Comparison of ENCODE assay signal across 29 cellular contexts in genomic region chr6:85412926-85413325, GRCh38.
"Had no signal": no experiment of that assay in that cellular context is flagged by ENCODE, and none has a peak within 500 bp of the region (broad histone marks: within the 10 kb centered on the region; RNA-seq: fewer than 3 reads in every experiment).

No MANE protein-coding gene starts in this region.

- H3K9me3 Mint-ChIP-seq: activated B cell treated with CpG ODN at 0.5 μM for 24 hours; activated CD4-positive, alpha-beta memory T cell treated with anti-CD3 and anti-CD28 coated beads, Interleukin-2, amount 10 ng/mL, durations not matched to agents 7 days and 5 days; activated naive CD4-positive, alpha-beta T cell treated with anti-CD3 and anti-CD28 coated beads, Interleukin-2, amount 10 ng/mL, durations not matched to agents 7 days and 5 days had no signal

- H3K27me3 ChIP-seq: brain microvascular endothelial cell, SJCRH30 had no signal

- H3K4me1 ChIP-seq: SJCRH30 had no signal

- H3K27ac ChIP-seq: brain microvascular endothelial cell, SJCRH30, SK-N-MC, VCaP had no signal

- H3K4me3 Mint-ChIP-seq: activated B cell treated with CpG ODN at 0.5 μM for 24 hours; activated CD4-positive, alpha-beta memory T cell treated with anti-CD3 and anti-CD28 coated beads, Interleukin-2, amount 10 ng/mL, durations not matched to agents 7 days and 5 days; activated CD8-positive, alpha-beta memory T cell treated with anti-CD3 and anti-CD28 coated beads, Interleukin-2, amount 10 ng/mL, durations not matched to agents 7 days and 5 days; activated naive CD4-positive, alpha-beta T cell treated with anti-CD3 and anti-CD28 coated beads, Interleukin-2, amount 10 ng/mL, durations not matched to agents 7 days and 5 days; activated naive CD8-positive, alpha-beta T cell; activated naive CD8-positive, alpha-beta T cell treated with anti-CD3 and anti-CD28 coated beads, Interleukin-2, amount 50 U/mL, for 24 hours; T-helper 2 cell treated with Interferon-gamma antibody and Interleukin-4, amounts not matched to agents 5 μg/mL and 100 μg/mL, for 36 hours had no signal

- H3K9me3 ChIP-seq: SJCRH30 had no signal

- H3K4me3 ChIP-seq: K562, SJCRH30, SK-N-MC had no signal

- ATAC-seq: activated CD8-positive, alpha-beta memory T cell treated with anti-CD3 and anti-CD28 coated beads, Interleukin-2, amount 10 ng/mL, durations not matched to agents 7 days and 5 days; activated naive CD8-positive, alpha-beta T cell treated with anti-CD3 and anti-CD28 coated beads, Interleukin-2, amount 50 U/mL, for 24 hours; K562; Panc1 had no signal

- H3K27ac Mint-ChIP-seq: activated B cell treated with CpG ODN at 0.5 μM for 24 hours; activated CD4-positive, alpha-beta memory T cell treated with anti-CD3 and anti-CD28 coated beads, Interleukin-2, amount 10 ng/mL, durations not matched to agents 7 days and 5 days; activated CD8-positive, alpha-beta memory T cell treated with anti-CD3 and anti-CD28 coated beads, Interleukin-2, amount 10 ng/mL, durations not matched to agents 7 days and 5 days; activated naive CD4-positive, alpha-beta T cell treated with anti-CD3 and anti-CD28 coated beads, Interleukin-2, amount 10 ng/mL, durations not matched to agents 7 days and 5 days; activated naive CD8-positive, alpha-beta T cell; activated naive CD8-positive, alpha-beta T cell treated with anti-CD3 and anti-CD28 coated beads, Interleukin-2, amount 50 U/mL, for 24 hours; T-helper 2 cell treated with Interferon-gamma antibody and Interleukin-4, amounts not matched to agents 5 μg/mL and 100 μg/mL, for 36 hours had no signal

- H3K36me3 Mint-ChIP-seq: activated naive CD4-positive, alpha-beta T cell treated with anti-CD3 and anti-CD28 coated beads, Interleukin-2, amount 10 ng/mL, durations not matched to agents 7 days and 5 days; activated naive CD8-positive, alpha-beta T cell had no signal

- H3K36me3 ChIP-seq: brain microvascular endothelial cell, SJCRH30 had no signal

- H3K4me1 Mint-ChIP-seq: activated CD4-positive, alpha-beta memory T cell treated with anti-CD3 and anti-CD28 coated beads, Interleukin-2, amount 10 ng/mL, durations not matched to agents 7 days and 5 days; activated naive CD4-positive, alpha-beta T cell treated with anti-CD3 and anti-CD28 coated beads, Interleukin-2, amount 10 ng/mL, durations not matched to agents 7 days and 5 days had no signal

- H3K27me3 Mint-ChIP-seq: activated naive CD8-positive, alpha-beta T cell had no signal

- DNase-seq: activated B cell treated with CpG ODN at 0.5 μM for 24 hours; activated CD4-positive, alpha-beta memory T cell treated with anti-CD3 and anti-CD28 coated beads, Interleukin-2, amount 10 ng/mL, durations not matched to agents 7 days and 5 days; activated CD4-positive, alpha-beta T cell treated with anti-CD3 and anti-CD28 coated beads for 48 hours; activated CD4-positive, CD25-positive, alpha-beta regulatory T cell treated with anti-CD3 and anti-CD28 coated beads, Interleukin-2, amount 50 U/mL, for 72 hours; activated CD8-positive, alpha-beta memory T cell treated with anti-CD3 and anti-CD28 coated beads for 24 hours; activated CD8-positive, alpha-beta memory T cell treated with anti-CD3 and anti-CD28 coated beads, Interleukin-2, amount 10 ng/mL, durations not matched to agents 7 days and 5 days; activated CD8-positive, alpha-beta memory T cell treated with anti-CD3 and anti-CD28 coated beads, Interleukin-2, amount 50 U/mL, for 48 hours; activated effector memory CD4-positive, alpha-beta T cell treated with Interleukin-2 at 50 U/mL for 16 hours; activated naive CD4-positive, alpha-beta T cell treated with anti-CD3 and anti-CD28 coated beads, Interleukin-2, amount 10 ng/mL, durations not matched to agents 7 days and 5 days; activated naive CD8-positive, alpha-beta T cell treated with anti-CD3 and anti-CD28 coated beads, Interleukin-2, amount 50 U/mL, for 24 hours; activated T-cell treated with anti-CD3 and anti-CD28 coated beads, Interleukin-2, amount 50 U/mL, for 48 hours; anterior cingulate cortex; brain microvascular endothelial cell; central memory CD4-positive, alpha-beta T cell; NCI-H1105; NCI-H1417 treated with DMSO at 0.1 percent for 48 hours; NCI-H187 treated with DMSO at 0.1 percent for 48 hours; NCI-H2081 treated with DMSO at 0.1 percent for 48 hours; NCI-H226; NCI-H446 treated with DMSO at 0.1 percent for 48 hours; NCI-H524; SHP77; SJCRH30 had no signal
